8 cellular contexts compared by ENCODE assay signal in the genomic region with DNA sequence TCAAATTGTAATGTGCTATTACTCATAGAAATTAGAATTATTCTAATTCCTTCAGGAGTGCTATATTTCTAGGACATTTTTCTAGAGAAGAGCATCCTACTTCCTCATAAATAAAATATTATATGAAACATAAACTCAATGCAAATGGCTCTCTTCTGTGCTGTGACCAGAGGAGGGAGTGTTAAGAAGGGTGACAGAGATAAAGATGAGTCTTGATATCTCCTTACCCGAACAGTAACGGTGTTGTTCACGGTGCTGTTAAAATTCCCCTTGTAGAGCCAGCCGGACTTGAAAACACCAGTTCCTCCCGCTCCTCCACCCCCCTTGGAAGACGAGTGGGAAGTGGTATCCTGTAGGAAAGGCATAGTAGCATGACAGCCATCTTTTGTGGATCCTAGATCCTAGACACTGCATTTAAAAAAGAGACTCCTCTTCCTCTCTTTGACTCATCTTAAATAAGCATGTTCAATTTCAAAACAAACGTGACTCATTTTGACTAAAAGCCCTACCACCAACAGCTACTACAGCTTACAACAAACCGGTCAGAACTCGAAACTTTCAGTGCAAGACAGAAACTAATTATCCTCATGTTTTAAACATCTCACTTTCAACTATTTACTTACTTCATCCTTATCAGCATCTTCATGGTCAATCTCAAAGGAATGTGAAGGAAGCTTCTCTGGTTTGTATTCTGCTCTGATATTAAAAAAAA.
DNase-seq lines count a peak whose midpoint lies in the region; ATAC-seq and TF ChIP-seq lines count a peak whose summit lies in the region.

No MANE protein-coding gene starts in this region.

- ATAC-seq in activated CD4-positive, alpha-beta T cell treated with anti-CD3 and anti-CD28 coated beads for 36 hours: peak; percentile 81
- peak; percentile 83 for ATAC-seq in HG03045 (IDR thresholded peaks at IDR 0.05; ENCODE audit: unreplicated experiment)
- peak; percentile 82 to 90 for ATAC-seq in natural killer cell treated with Interleukin-12 subunit alpha and Interleukin-12 subunit beta and Interleukin-15 and Interleukin-18, amount 100 ng/mL, for 72 hours
- ATAC-seq in upper lobe of right lung: no peak

- intact Hi-C loops in activated CD4-positive, alpha-beta T cell treated with anti-CD3 and anti-CD28 coated beads for 36 hours (cut with DNase I, micrococcal nuclease): loop anchor here (1.0 to 2.0 kb wide), 5 partner anchors 39 to 156 kb away; a partner anchor contains a TSS
- intact Hi-C loops in upper lobe of right lung (cut with DNase I): no loop called here

- CTCF ChIA-PET in activated CD4-positive, alpha-beta T cell treated with anti-CD3 and anti-CD28 coated beads for 36 hours (lab: Charles Lee): interaction anchor here (0.6 to 4.2 kb wide), 6 partner anchors 15 to 127 kb away, joined by 3 to 17 read pairs (median 4); no protein-coding TSS in a partner anchor

- DNase-seq in activated CD4-positive, alpha-beta T cell treated with anti-CD3 and anti-CD28 coated beads for 36 hours: no peak
- DNase-seq in activated CD4-positive, alpha-beta T cell treated with anti-CD3 and anti-CD28 coated beads, Interleukin-2, amount 50 U/mL, for 4 hours: no peak
- DNase-seq in natural killer cell treated with Interleukin-12 subunit alpha and Interleukin-12 subunit beta and Interleukin-15 and Interleukin-18, amount 100 ng/mL, for 72 hours (ENCODE audit: low spot score): no peak
- DNase-seq in LoVo (ENCODE audit: low spot score) (no peak), upper lobe of right lung (no peak)
- no peak for DNase-seq in stimulated activated CD4-positive, alpha-beta T cell treated with anti-CD3 and anti-CD28 coated beads, Interleukin-15, amount 100 ng/mL, for 24 hours

- H3K27ac ChIP-seq in upper lobe of right lung: no peak overlapping the region

- H3K9me3 ChIP-seq in upper lobe of right lung: no peaks in the 10 kb centered on the region

- H3K27me3 Mint-ChIP-seq in activated CD4-positive, alpha-beta T cell treated with anti-CD3 and anti-CD28 coated beads for 36 hours: no peaks in the 10 kb centered on the region
- no peaks in the 10 kb centered on the region for H3K27me3 Mint-ChIP-seq in natural killer cell treated with Interleukin-12 subunit alpha and Interleukin-12 subunit beta and Interleukin-15 and Interleukin-18, amount 100 ng/mL, for 72 hours

- peaks cover 7% of the 10 kb centered on the region for H3K4me1 ChIP-seq in upper lobe of right lung

- POLR2A ChIA-PET in activated CD4-positive, alpha-beta T cell treated with anti-CD3 and anti-CD28 coated beads for 36 hours (lab: Charles Lee): interaction anchor here (0.6 to 1.0 kb wide), 4 partner anchors 19 to 362 kb away, joined by 3 to 12 read pairs (median 3); no protein-coding TSS in a partner anchor

- H3K4me3 ChIP-seq in WI38 (ENCODE audit: low read depth, low read length): 0 out of 2 replicates have a peak overlapping the region, but pooled peaks have one; percentile 15
- no peak overlapping the region for H3K4me3 ChIP-seq in upper lobe of right lung

- H3K9me3 Mint-ChIP-seq in activated CD4-positive, alpha-beta T cell treated with anti-CD3 and anti-CD28 coated beads for 36 hours (ENCODE audit: low read depth): no peaks in the 10 kb centered on the region
- no peaks in the 10 kb centered on the region for H3K9me3 Mint-ChIP-seq in natural killer cell treated with Interleukin-12 subunit alpha and Interleukin-12 subunit beta and Interleukin-15 and Interleukin-18, amount 100 ng/mL, for 72 hours

- H3K4me1 Mint-ChIP-seq in activated CD4-positive, alpha-beta T cell treated with anti-CD3 and anti-CD28 coated beads for 36 hours: peaks cover 65% of the 10 kb centered on the region
- peaks cover 52 to 75% of the 10 kb centered on the region in 2 donors for H3K4me1 Mint-ChIP-seq in natural killer cell treated with Interleukin-12 subunit alpha and Interleukin-12 subunit beta and Interleukin-15 and Interleukin-18, amount 100 ng/mL, for 72 hours (ENCODE audit: low read depth in 2 of 2)

- H3K36me3 Mint-ChIP-seq in activated CD4-positive, alpha-beta T cell treated with anti-CD3 and anti-CD28 coated beads for 36 hours (ENCODE audit: low read depth): peaks cover 81% of the 10 kb centered on the region
- H3K36me3 Mint-ChIP-seq in natural killer cell treated with Interleukin-12 subunit alpha and Interleukin-12 subunit beta and Interleukin-15 and Interleukin-18, amount 100 ng/mL, for 72 hours: peaks cover 69% of the 10 kb centered on the region

- H3K4me3 Mint-ChIP-seq in activated CD4-positive, alpha-beta T cell treated with anti-CD3 and anti-CD28 coated beads for 36 hours: peak overlapping the region; percentile 24
- peak overlapping the region; percentile 21 for H3K4me3 Mint-ChIP-seq in natural killer cell treated with Interleukin-12 subunit alpha and Interleukin-12 subunit beta and Interleukin-15 and Interleukin-18, amount 100 ng/mL, for 72 hours

- peaks cover 7% of the 10 kb centered on the region for H3K36me3 ChIP-seq in upper lobe of right lung

- no peaks in the 10 kb centered on the region for H3K27me3 ChIP-seq in upper lobe of right lung

- peak overlapping the region; percentile 76 for H3K27ac Mint-ChIP-seq in activated CD4-positive, alpha-beta T cell treated with anti-CD3 and anti-CD28 coated beads for 36 hours
- peak overlapping the region; percentile 67 to 86 for H3K27ac Mint-ChIP-seq in natural killer cell treated with Interleukin-12 subunit alpha and Interleukin-12 subunit beta and Interleukin-15 and Interleukin-18, amount 100 ng/mL, for 72 hours

- TF ChIP-seq CTCF in WI38 (IDR thresholded peaks at IDR 0.05; ENCODE audit: low read depth, low read length) (no peak), upper lobe of right lung (IDR thresholded peaks at IDR 0.05) (no peak)
